30 cellular contexts compared by ENCODE assay signal in genomic region chr20:41373851-41374567, GRCh38. TPM values are rescaled to one million over a fixed set of nuclear protein-coding genes. Genes with fewer than 3 reads are reported as not detected.
"Had no signal": no experiment of that assay in that cellular context is flagged by ENCODE, and none has a peak within 500 bp of the region (broad histone marks: within the 10 kb centered on the region; RNA-seq: fewer than 3 reads in every experiment).

No MANE protein-coding gene starts in this region.

- H3K4me3 ChIP-seq: esophagus squamous epithelium, left lung, lower lobe of right lung, ovary, prostate gland, smooth muscle cell, testis, transverse colon had no signal

- H3K27me3 ChIP-seq: ovary, testis had no signal

- H3K4me1 ChIP-seq: esophagus squamous epithelium, left lung, lower lobe of right lung, prostate gland, transverse colon had no signal

- DNase-seq: activated CD4-positive, alpha-beta T cell treated with anti-CD3 and anti-CD28 coated beads, Interleukin-2, amount 50 U/mL, for 1 hour; activated CD4-positive, CD25-positive, alpha-beta regulatory T cell treated with anti-CD3 and anti-CD28 coated beads, Interleukin-2, amount 50 U/mL, for 72 hours; activated CD8-positive, alpha-beta memory T cell treated with anti-CD3 and anti-CD28 coated beads, Interleukin-2, amount 10 ng/mL, durations not matched to agents 7 days and 5 days; activated CD8-positive, alpha-beta T cell treated with anti-CD3 and anti-CD28 coated beads for 36 hours; activated naive CD8-positive, alpha-beta T cell treated with anti-CD3 and anti-CD28 coated beads, Interleukin-2, amount 50 U/mL, for 24 hours; activated T-cell treated with anti-CD3 and anti-CD28 coated beads, Interleukin-2, amount 50 U/mL, for 48 hours; amygdala; caudate nucleus; effector CD4-positive, alpha-beta T cell; esophagus squamous epithelium; foreskin melanocyte; kidney glomerular epithelial cell; left lung; lower lobe of right lung; mesenchymal stem cell; naive thymus-derived CD8-positive, alpha-beta T cell; retina; stimulated activated CD4-positive, alpha-beta T cell treated with anti-CD3 and anti-CD28 coated beads, Interleukin-1b, Interleukin-23, amount 100 ng/mL, for 48 hours; stimulated activated naive CD4-positive, alpha-beta T cell; T-helper 17 cell; T1000; testis; transverse colon had no signal

- H3K27ac ChIP-seq: epithelial cell of prostate, esophagus squamous epithelium, left lung, lower lobe of right lung, neutrophil, ovary, prostate gland, testis, transverse colon had no signal

- H3K4me1 Mint-ChIP-seq: activated CD8-positive, alpha-beta memory T cell treated with anti-CD3 and anti-CD28 coated beads, Interleukin-2, amount 10 ng/mL, durations not matched to agents 7 days and 5 days; activated naive CD4-positive, alpha-beta T cell treated with anti-CD3 and anti-CD28 coated beads, Interleukin-2, amount 50 U/mL, for 24 hours; activated naive CD8-positive, alpha-beta T cell treated with anti-CD3 and anti-CD28 coated beads, Interleukin-2, amount 50 U/mL, for 24 hours had no signal

- H3K27ac Mint-ChIP-seq: activated CD8-positive, alpha-beta memory T cell treated with anti-CD3 and anti-CD28 coated beads, Interleukin-2, amount 10 ng/mL, durations not matched to agents 7 days and 5 days; activated CD8-positive, alpha-beta T cell treated with anti-CD3 and anti-CD28 coated beads for 36 hours; activated naive CD4-positive, alpha-beta T cell treated with anti-CD3 and anti-CD28 coated beads, Interleukin-2, amount 50 U/mL, for 24 hours; activated naive CD8-positive, alpha-beta T cell treated with anti-CD3 and anti-CD28 coated beads, Interleukin-2, amount 50 U/mL, for 24 hours; activated T-helper 2 cell treated with anti-CD3 and anti-CD28 coated beads, Interferon-gamma antibody, Interleukin-2, Interleukin-4, amounts not matched to agents 10 μg/mL and 5 μg/mL and 100 μg/mL, durations not matched to agents 14 hours and 24 hours and 36 hours; T-helper 17 cell had no signal

- H3K9me3 ChIP-seq: lower lobe of right lung, neutrophil, prostate gland, testis, transverse colon had no signal

- H3K4me2 ChIP-seq: smooth muscle cell had no signal

- H3K4me3 Mint-ChIP-seq: activated CD8-positive, alpha-beta memory T cell treated with anti-CD3 and anti-CD28 coated beads, Interleukin-2, amount 10 ng/mL, durations not matched to agents 7 days and 5 days; activated CD8-positive, alpha-beta T cell treated with anti-CD3 and anti-CD28 coated beads for 36 hours; activated naive CD4-positive, alpha-beta T cell treated with anti-CD3 and anti-CD28 coated beads, Interleukin-2, amount 50 U/mL, for 24 hours; activated naive CD8-positive, alpha-beta T cell treated with anti-CD3 and anti-CD28 coated beads, Interleukin-2, amount 50 U/mL, for 24 hours; naive thymus-derived CD8-positive, alpha-beta T cell; T-helper 17 cell had no signal

- H3K36me3 ChIP-seq: esophagus squamous epithelium, left lung, lower lobe of right lung, neutrophil, ovary, prostate gland, transverse colon had no signal

- H3K36me3 Mint-ChIP-seq: activated CD8-positive, alpha-beta memory T cell treated with anti-CD3 and anti-CD28 coated beads, Interleukin-2, amount 10 ng/mL, durations not matched to agents 7 days and 5 days had no signal

- H3K9me3 Mint-ChIP-seq: activated naive CD4-positive, alpha-beta T cell treated with anti-CD3 and anti-CD28 coated beads, Interleukin-2, amount 50 U/mL, for 24 hours had no signal

- ATAC-seq: activated CD8-positive, alpha-beta memory T cell treated with anti-CD3 and anti-CD28 coated beads, Interleukin-2, amount 10 ng/mL, durations not matched to agents 7 days and 5 days; activated CD8-positive, alpha-beta T cell treated with anti-CD3 and anti-CD28 coated beads for 36 hours; activated naive CD8-positive, alpha-beta T cell treated with anti-CD3 and anti-CD28 coated beads, Interleukin-2, amount 50 U/mL, for 24 hours; left lung; lower lobe of right lung; naive thymus-derived CD8-positive, alpha-beta T cell; T-helper 17 cell had no signal

RNA-seq across cellular contexts. Expression of gene EMILIN3, which starts 7.4 kb away (rescaled TPM):
- total RNA-seq: activated CD8-positive, alpha-beta memory T cell treated with anti-CD3 and anti-CD28 coated beads, Interleukin-2, amount 10 ng/mL, durations not matched to agents 7 days and 5 days; activated CD8-positive, alpha-beta T cell treated with anti-CD3 and anti-CD28 coated beads for 36 hours; activated T-helper 2 cell treated with anti-CD3 and anti-CD28 coated beads, Interferon-gamma antibody, Interleukin-2, Interleukin-4, amounts not matched to agents 10 μg/mL and 5 μg/mL and 100 μg/mL, durations not matched to agents 14 hours and 24 hours and 36 hours; naive thymus-derived CD8-positive, alpha-beta T cell; T-helper 17 cell had no signal
